In the genomic region with DNA sequence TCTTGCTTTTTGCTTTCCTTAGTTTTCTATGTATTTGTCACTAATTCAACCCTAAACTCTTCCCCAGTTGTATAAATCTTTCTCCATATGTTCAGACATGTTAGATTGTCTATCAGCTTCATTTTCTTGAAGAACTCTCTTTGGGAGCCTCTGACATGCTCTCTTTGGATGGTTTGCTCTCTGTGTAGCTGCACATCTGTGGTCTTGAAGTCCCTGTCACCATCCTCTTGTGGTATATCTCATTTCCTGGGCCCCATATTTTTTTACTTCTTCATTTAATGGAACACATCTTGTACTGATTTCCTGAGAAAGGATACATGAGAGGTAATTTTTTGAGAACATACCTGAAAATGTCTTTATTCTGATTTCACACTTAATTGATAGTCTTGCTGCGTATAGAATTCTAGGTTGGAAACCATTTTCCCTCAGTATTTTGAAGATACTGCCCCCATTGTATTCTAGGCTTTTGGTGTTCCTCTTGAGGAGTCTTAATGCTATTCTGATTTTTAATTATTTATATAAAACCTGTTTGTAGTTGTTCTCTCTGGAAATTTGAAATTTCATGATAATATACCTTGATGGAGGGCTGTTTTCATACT, we compare ENCODE assay signal across 21 cellular contexts.
DNase-seq lines count a peak whose midpoint lies in the region; ATAC-seq, FAIRE-seq and TF ChIP-seq lines count a peak whose summit lies in the region.
"Had no signal": no experiment of that assay in that cellular context is flagged by ENCODE, and none has a peak within 500 bp of the region (broad histone marks: within the 10 kb centered on the region; RNA-seq: fewer than 3 reads in every experiment).

No MANE protein-coding gene starts in this region.

- H3K79me2 ChIP-seq in GM12878 (ENCODE audit: control insufficient read depth, insufficient read depth, low read length) = no peaks in the 10 kb centered on the region; the same call in 1 of the 2 replicates

- intact Hi-C loops in natural killer cell (cut with micrococcal nuclease) (no loop called here), GM12878 (cut with micrococcal nuclease; ENCODE audit: unreplicated experiment) (no loop called here)

- DNase-seq in SIG-M5 treated with dmso at 0.1 percent for 504 hours (lab: John Stamatoyannopoulos, UW; ENCODE audit: unreplicated experiment) (peak; percentile 86), SIG-M5 (lab: John Stamatoyannopoulos, UW) (no peak), natural killer cell (no peak), NB4 (ENCODE audit: low read depth) (peak; percentile 79), GM12878 (ENCODE audit: low read depth, low spot score) (no peak)
- DNase-seq in natural killer cell treated with Interleukin-12 subunit alpha and Interleukin-12 subunit beta and Interleukin-15 and Interleukin-18, amount 100 ng/mL, for 72 hours (ENCODE audit: low spot score) = no peak
- no peak for DNase-seq in effector CD4-positive, alpha-beta T cell
- DNase-seq: BE2C; Calu3; CD4-positive, alpha-beta memory T cell; NCI-H1048; NCI-H1436 treated with DMSO at 0.1 percent for 48 hours; NCI-H2029 treated with DMSO at 0.1 percent for 48 hours; NCI-H2171 treated with DMSO at 0.1 percent for 48 hours; NCI-H446 treated with DMSO at 0.1 percent for 48 hours; NCI-H748 treated with DMSO at 0.1 percent for 48 hours; PC-9 had no signal

- no peak for FAIRE-seq in GM12878 (lab: Jason Lieb, UNC)
- FAIRE-seq: HepG2 had no signal

- no peaks in the 10 kb centered on the region for H3K27me3 Mint-ChIP-seq in natural killer cell treated with Interleukin-12 subunit alpha and Interleukin-12 subunit beta and Interleukin-15 and Interleukin-18, amount 100 ng/mL, for 72 hours
- no peaks in the 10 kb centered on the region for H3K27me3 Mint-ChIP-seq in natural killer cell (ENCODE audit: low read depth in 2 of 2)
- H3K27me3 Mint-ChIP-seq: CD4-positive, alpha-beta memory T cell had no signal

- peaks cover 19% of the 10 kb centered on the region for H3K4me1 ChIP-seq in GM12878 (ENCODE audit: control insufficient read depth, insufficient read depth, low read length)
- H3K4me1 ChIP-seq: BE2C, HAP-1 had no signal

- H2AFZ ChIP-seq in GM12878 (ENCODE audit: control insufficient read depth, low read depth, low read length) = no peak overlapping the region
- H2AFZ ChIP-seq: PC-9 had no signal

- no peak for ATAC-seq in natural killer cell treated with Interleukin-12 subunit alpha and Interleukin-12 subunit beta and Interleukin-15 and Interleukin-18, amount 100 ng/mL, for 72 hours
- ATAC-seq in natural killer cell (no peak), GM12878 (no peak), GM21576 (IDR thresholded peaks at IDR 0.05; ENCODE audit: unreplicated experiment) (no peak)
- ATAC-seq: HepG2 had no signal

- no peaks in the 10 kb centered on the region for H4K20me1 ChIP-seq in GM12878 (ENCODE audit: control insufficient read depth, insufficient read depth)

- SMC1A ChIA-PET in GM12878 (lab: Charles Lee; ENCODE audit: uncharacterized antibody, unreplicated experiment) = interaction anchor here (1.9 kb wide), 1 partner anchor 16 kb away, joined by 6 read pairs; no protein-coding TSS in a partner anchor

- H3K27ac ChIP-seq in GM12878 (ENCODE audit: control insufficient read depth, insufficient read depth) = no peak overlapping the region
- H3K27ac ChIP-seq: 22Rv1, PC-9 had no signal

- BruUV-seq in GM12878 (replicated peaks; lab: Mats Ljungman, UMichigan) = no TSS peak

- H3K36me3 ChIP-seq in GM12878 (ENCODE audit: control insufficient read depth in 2 of 2, insufficient read depth in 2 of 2, low read length in 1 of 2) = peaks cover 0 to 4% of the 10 kb centered on the region in 2 experiments; a peak in 1 of 4 replicates
- H3K36me3 ChIP-seq: BE2C, HAP-1 had no signal

- TF ChIP-seq RAD21 in GM12878 (IDR thresholded peaks at IDR 0.05; ENCODE audit: insufficient read depth, low read depth, low read length) = no peak

- H3K4me3 Mint-ChIP-seq in natural killer cell treated with Interleukin-12 subunit alpha and Interleukin-12 subunit beta and Interleukin-15 and Interleukin-18, amount 100 ng/mL, for 72 hours = peak overlapping the region; percentile 7
- no peak overlapping the region for H3K4me3 Mint-ChIP-seq in natural killer cell
- H3K4me3 Mint-ChIP-seq: CD4-positive, alpha-beta memory T cell had no signal

- CTCF ChIA-PET in GM12878 (lab: Yijun Ruan, JAX) = interaction anchor here (1.0 kb wide), 1 partner anchor 155 kb away, joined by 4 read pairs; no protein-coding TSS in a partner anchor

- TF ChIP-seq POLR2A in NB4 (IDR thresholded peaks at IDR 0.05; ENCODE audit: extremely low read depth, insufficient read length) = no peak
- TF ChIP-seq POLR2A in GM12878 (IDR thresholded peaks at IDR 0.05; ENCODE audit: low read depth, low read length) = no peak

- TF ChIP-seq EP300 in GM12878 (IDR thresholded peaks at IDR 0.05; ENCODE audit: borderline replicate concordance in 1 of 2, control insufficient read depth in 1 of 2, low read depth in 2 of 2, low read length in 2 of 2) = no peak

- H3K4me1 Mint-ChIP-seq in natural killer cell treated with Interleukin-12 subunit alpha and Interleukin-12 subunit beta and Interleukin-15 and Interleukin-18, amount 100 ng/mL, for 72 hours (ENCODE audit: low read depth in 2 of 2) = peaks cover 8 to 15% of the 10 kb centered on the region in 2 donors
- H3K4me1 Mint-ChIP-seq in natural killer cell = peaks cover 10 to 12% of the 10 kb centered on the region in 2 donors

- RAD21 ChIA-PET in GM12878 (lab: Charles Lee; ENCODE audit: unreplicated experiment) = no interaction called here

- no peaks in the 10 kb centered on the region for H3K27me3 ChIP-seq in GM12878 (replicated peaks in 1 of 2; ENCODE audit: control insufficient read depth in 2 of 2, insufficient read depth in 2 of 2, low read length in 1 of 2)
- H3K27me3 ChIP-seq: BE2C had no signal

- H3K4me2 ChIP-seq in GM12878 (ENCODE audit: control insufficient read depth, insufficient read depth) = no peak overlapping the region
- H3K4me2 ChIP-seq: PC-9 had no signal

- peak overlapping the region; percentile 3 for H3K4me3 ChIP-seq in NB4 (ENCODE audit: low read depth, low read length)
- no peak overlapping the region for H3K4me3 ChIP-seq in GM12878
- H3K4me3 ChIP-seq: HAP-1, PC-9 had no signal

- H3K9me3 Mint-ChIP-seq in natural killer cell treated with Interleukin-12 subunit alpha and Interleukin-12 subunit beta and Interleukin-15 and Interleukin-18, amount 100 ng/mL, for 72 hours = peaks cover 12% of the 10 kb centered on the region
- peaks cover 3 to 12% of the 10 kb centered on the region in 2 donors for H3K9me3 Mint-ChIP-seq in natural killer cell

- no peak overlapping the region for H3K27ac Mint-ChIP-seq in natural killer cell treated with Interleukin-12 subunit alpha and Interleukin-12 subunit beta and Interleukin-15 and Interleukin-18, amount 100 ng/mL, for 72 hours
- no peak overlapping the region for H3K27ac Mint-ChIP-seq in natural killer cell

- peaks cover 10% of the 10 kb centered on the region; the same call in 2 of the 3 replicates for H3K9me3 ChIP-seq in GM12878 (replicated peaks; ENCODE audit: control insufficient read depth, insufficient read depth, low read length)
- H3K9me3 ChIP-seq: BE2C, HAP-1 had no signal

- POLR2A ChIA-PET in GM12878 (lab: Charles Lee) = no interaction called here

- H3K36me3 Mint-ChIP-seq in natural killer cell treated with Interleukin-12 subunit alpha and Interleukin-12 subunit beta and Interleukin-15 and Interleukin-18, amount 100 ng/mL, for 72 hours = peaks cover 37% of the 10 kb centered on the region
- H3K36me3 Mint-ChIP-seq in natural killer cell = peaks cover 18% of the 10 kb centered on the region

- no peak overlapping the region for H3K9ac ChIP-seq in GM12878 (ENCODE audit: control insufficient read depth, insufficient read depth, low read length)

- in situ Hi-C loops in GM12878 (cut with MboI) = no loop called here

- WGBS in GM12878 (ENCODE audit: insufficient coverage, insufficient replicate concordance, low lambda C conversion rate, missing lambda C conversion rate) = 100% methylated on average over 1 of the region's 1 CpG

- TF ChIP-seq CTCF in natural killer cell (IDR thresholded peaks at IDR 0.05) (no peak), NB4 (IDR thresholded peaks at IDR 0.05; ENCODE audit: low read depth, low read length) (no peak), GM12878 (IDR thresholded peaks at IDR 0.05 in 2 of 3, conservative IDR thresholded peaks at IDR 0.05 in 1 of 3; ENCODE audit: control insufficient read depth in 2 of 3, extremely low read depth in 1 of 3, insufficient read depth in 1 of 3, low read depth in 3 of 3, low read length in 3 of 3) (no peak)

TF ChIP-seq in GM12878, 131 proteins besides CTCF, POLR2A, EP300 and RAD21 (continues in another document):
- TF ChIP-seq EZH2 (IDR thresholded peaks at IDR 0.05; ENCODE audit: borderline replicate concordance, control insufficient read depth, low read depth, low read length) = no peak
- TF ChIP-seq CBX5 (IDR thresholded peaks at IDR 0.05; ENCODE audit: low read depth) = 0 out of 2 replicates have a peak, but pooled peaks have one; percentile 51
- no peak for TF ChIP-seq CBX3 (IDR thresholded peaks at IDR 0.05; ENCODE audit: borderline replicate concordance, low read depth)
- no peak for TF ChIP-seq KDM1A (IDR thresholded peaks at IDR 0.05; ENCODE audit: borderline replicate concordance)
- peak; percentile 39; the same call in 1 of the 2 replicates for TF ChIP-seq RUNX3 (IDR thresholded peaks at IDR 0.05; ENCODE audit: low read length)
- TF ChIP-seq SUPT20H (IDR thresholded peaks at IDR 0.05; ENCODE audit: borderline replicate concordance, control insufficient read depth, low read depth, low read length) = no peak

Comparison
In these comparisons a context has a peak if more than half of its experiments do, and no peak if none do; other contexts are left out.
1. DNase-seq: peak in SIG-M5 treated with dmso at 0.1 percent for 504 hours (single experiment) and NB4 (single experiment); none in SIG-M5 (single experiment), natural killer cell treated with Interleukin-12 subunit alpha and Interleukin-12 subunit beta and Interleukin-15 and Interleukin-18, amount 100 ng/mL, for 72 hours (single experiment), natural killer cell (single experiment), GM12878 (single experiment) and effector CD4-positive, alpha-beta T cell (single experiment).